Comparison of ENCODE assay signal across 1 cellular context in the genomic region with DNA sequence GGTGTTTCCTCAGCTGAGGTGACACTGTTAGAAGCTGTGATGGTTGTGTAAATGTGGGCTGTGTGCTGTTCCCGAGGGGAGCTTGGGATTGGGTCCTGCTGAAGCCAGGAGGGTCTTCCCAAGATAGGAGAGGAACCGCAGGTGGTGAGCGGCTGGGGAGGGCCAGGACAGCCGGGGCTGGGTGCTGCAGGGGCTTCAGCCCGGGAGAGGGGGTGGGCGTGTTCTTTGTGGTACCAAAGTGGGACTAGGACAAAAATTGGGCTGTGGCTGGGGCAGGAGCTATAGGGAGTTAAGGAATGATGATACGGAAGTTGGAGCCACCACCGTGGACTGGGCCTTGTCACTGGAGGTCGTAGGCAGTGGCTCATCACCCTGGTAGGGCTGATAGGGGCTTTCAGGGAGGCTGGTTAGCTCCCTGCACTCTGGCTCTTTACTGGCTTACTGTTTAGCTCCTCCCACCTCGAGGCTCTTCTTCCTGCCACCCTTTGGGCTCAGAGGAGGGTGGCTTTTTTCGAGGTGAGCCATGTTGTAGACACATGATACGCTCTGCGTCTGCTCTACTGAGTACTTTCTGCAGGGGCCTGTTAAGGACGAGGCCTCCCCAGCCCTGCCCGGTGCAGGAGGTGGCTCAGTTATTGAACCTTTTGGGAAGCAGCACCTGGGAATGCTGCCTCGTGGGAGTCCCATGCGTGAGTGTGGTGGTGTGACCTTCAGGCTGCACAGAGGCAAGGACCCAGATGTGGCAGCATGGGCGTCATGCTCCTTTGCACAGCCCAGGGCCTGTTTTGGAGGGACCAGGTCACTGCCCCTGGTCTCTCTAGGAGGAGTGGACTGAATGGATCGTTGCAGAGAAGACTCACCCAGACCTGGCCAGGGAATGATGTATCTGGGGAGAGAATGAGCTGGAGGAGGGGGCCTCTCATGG.
TF ChIP-seq lines count a peak whose summit lies in the region.

No MANE protein-coding gene starts in this region.

TF ChIP-seq in HepG2, 621 proteins besides CTCF, POLR2A, EP300 and RAD21 (continued from another document):
- TF ChIP-seq, protein P1, sequence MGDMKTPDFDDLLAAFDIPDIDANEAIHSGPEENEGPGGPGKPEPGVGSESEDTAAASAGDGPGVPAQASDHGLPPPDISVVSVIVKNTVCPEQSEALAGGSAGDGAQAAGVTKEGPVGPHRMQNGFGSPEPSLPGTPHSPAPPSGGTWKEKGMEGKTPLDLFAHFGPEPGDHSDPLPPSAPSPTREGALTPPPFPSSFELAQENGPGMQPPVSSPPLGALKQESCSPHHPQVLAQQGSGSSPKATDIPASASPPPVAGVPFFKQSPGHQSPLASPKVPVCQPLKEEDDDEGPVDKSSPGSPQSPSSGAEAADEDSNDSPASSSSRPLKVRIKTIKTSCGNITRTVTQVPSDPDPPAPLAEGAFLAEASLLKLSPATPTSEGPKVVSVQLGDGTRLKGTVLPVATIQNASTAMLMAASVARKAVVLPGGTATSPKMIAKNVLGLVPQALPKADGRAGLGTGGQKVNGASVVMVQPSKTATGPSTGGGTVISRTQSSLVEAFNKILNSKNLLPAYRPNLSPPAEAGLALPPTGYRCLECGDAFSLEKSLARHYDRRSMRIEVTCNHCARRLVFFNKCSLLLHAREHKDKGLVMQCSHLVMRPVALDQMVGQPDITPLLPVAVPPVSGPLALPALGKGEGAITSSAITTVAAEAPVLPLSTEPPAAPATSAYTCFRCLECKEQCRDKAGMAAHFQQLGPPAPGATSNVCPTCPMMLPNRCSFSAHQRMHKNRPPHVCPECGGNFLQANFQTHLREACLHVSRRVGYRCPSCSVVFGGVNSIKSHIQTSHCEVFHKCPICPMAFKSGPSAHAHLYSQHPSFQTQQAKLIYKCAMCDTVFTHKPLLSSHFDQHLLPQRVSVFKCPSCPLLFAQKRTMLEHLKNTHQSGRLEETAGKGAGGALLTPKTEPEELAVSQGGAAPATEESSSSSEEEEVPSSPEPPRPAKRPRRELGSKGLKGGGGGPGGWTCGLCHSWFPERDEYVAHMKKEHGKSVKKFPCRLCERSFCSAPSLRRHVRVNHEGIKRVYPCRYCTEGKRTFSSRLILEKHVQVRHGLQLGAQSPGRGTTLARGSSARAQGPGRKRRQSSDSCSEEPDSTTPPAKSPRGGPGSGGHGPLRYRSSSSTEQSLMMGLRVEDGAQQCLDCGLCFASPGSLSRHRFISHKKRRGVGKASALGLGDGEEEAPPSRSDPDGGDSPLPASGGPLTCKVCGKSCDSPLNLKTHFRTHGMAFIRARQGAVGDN (CRISPR knock-in tag; IDR thresholded peaks at IDR 0.05): peak; percentile 65
- TF ChIP-seq WIZ (CRISPR knock-in tag; IDR thresholded peaks at IDR 0.05) (no peak), HIVEP1 (CRISPR knock-in tag; IDR thresholded peaks at IDR 0.05) (0 out of 2 replicates have a peak, but pooled peaks have one; percentile 25), GLI4 (CRISPR knock-in tag; IDR thresholded peaks at IDR 0.05; ENCODE audit: borderline replicate concordance) (no peak), ZNF747 (CRISPR knock-in tag; IDR thresholded peaks at IDR 0.05; ENCODE audit: borderline replicate concordance) (no peak), ZNF501 (CRISPR knock-in tag; IDR thresholded peaks at IDR 0.05) (0 out of 2 replicates have a peak, but pooled peaks have one; percentile 20), ZNF720 (CRISPR knock-in tag; IDR thresholded peaks at IDR 0.05) (no peak), ZBTB38 (CRISPR knock-in tag; IDR thresholded peaks at IDR 0.05) (0 out of 2 replicates have a peak, but pooled peaks have one; percentile 16), ZNF451 (CRISPR knock-in tag; IDR thresholded peaks at IDR 0.05) (no peak), MIER3 (CRISPR knock-in tag; IDR thresholded peaks at IDR 0.05; ENCODE audit: borderline replicate concordance) (no peak), KDM5B (CRISPR knock-in tag; IDR thresholded peaks at IDR 0.05; ENCODE audit: borderline replicate concordance) (0 out of 2 replicates have a peak, but pooled peaks have one; percentile 18), ZNF44 (CRISPR knock-in tag; IDR thresholded peaks at IDR 0.05) (no peak), NAIF1 (CRISPR knock-in tag; IDR thresholded peaks at IDR 0.05; ENCODE audit: borderline replicate concordance) (no peak), SOX13 (IDR thresholded peaks at IDR 0.05) (no peak), SOX13 (CRISPR knock-in tag; conservative IDR thresholded peaks at IDR 0.05 in 1 of 2, IDR thresholded peaks at IDR 0.05 in 1 of 2) (no peak)
- TF ChIP-seq, protein P2, sequence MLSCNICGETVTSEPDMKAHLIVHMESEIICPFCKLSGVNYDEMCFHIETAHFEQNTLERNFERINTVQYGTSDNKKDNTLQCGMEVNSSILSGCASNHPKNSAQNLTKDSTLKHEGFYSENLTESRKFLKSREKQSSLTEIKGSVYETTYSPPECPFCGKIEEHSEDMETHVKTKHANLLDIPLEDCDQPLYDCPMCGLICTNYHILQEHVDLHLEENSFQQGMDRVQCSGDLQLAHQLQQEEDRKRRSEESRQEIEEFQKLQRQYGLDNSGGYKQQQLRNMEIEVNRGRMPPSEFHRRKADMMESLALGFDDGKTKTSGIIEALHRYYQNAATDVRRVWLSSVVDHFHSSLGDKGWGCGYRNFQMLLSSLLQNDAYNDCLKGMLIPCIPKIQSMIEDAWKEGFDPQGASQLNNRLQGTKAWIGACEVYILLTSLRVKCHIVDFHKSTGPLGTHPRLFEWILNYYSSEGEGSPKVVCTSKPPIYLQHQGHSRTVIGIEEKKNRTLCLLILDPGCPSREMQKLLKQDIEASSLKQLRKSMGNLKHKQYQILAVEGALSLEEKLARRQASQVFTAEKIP (CRISPR knock-in tag; IDR thresholded peaks at IDR 0.05; ENCODE audit: borderline replicate concordance): no peak
- TF ChIP-seq, protein P3, sequence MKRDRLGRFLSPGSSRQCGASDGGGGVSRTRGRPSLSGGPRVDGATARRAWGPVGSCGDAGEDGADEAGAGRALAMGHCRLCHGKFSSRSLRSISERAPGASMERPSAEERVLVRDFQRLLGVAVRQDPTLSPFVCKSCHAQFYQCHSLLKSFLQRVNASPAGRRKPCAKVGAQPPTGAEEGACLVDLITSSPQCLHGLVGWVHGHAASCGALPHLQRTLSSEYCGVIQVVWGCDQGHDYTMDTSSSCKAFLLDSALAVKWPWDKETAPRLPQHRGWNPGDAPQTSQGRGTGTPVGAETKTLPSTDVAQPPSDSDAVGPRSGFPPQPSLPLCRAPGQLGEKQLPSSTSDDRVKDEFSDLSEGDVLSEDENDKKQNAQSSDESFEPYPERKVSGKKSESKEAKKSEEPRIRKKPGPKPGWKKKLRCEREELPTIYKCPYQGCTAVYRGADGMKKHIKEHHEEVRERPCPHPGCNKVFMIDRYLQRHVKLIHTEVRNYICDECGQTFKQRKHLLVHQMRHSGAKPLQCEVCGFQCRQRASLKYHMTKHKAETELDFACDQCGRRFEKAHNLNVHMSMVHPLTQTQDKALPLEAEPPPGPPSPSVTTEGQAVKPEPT (CRISPR knock-in tag; IDR thresholded peaks at IDR 0.05; ENCODE audit: low read depth): 0 out of 2 replicates have a peak, but pooled peaks have one; percentile 43
